ENCODE assay signal across 18 cellular contexts in genomic region chr9:7121664-7122063, GRCh38.
DNase-seq lines count a peak whose midpoint lies in the region; ATAC-seq, FAIRE-seq and TF ChIP-seq lines count a peak whose summit lies in the region.
"Had no signal": no experiment of that assay in that cellular context is flagged by ENCODE, and none has a peak within 500 bp of the region (broad histone marks: within the 10 kb centered on the region; RNA-seq: fewer than 3 reads in every experiment).

No MANE protein-coding gene starts in this region.

- no peak for DNase-seq in CD8-positive, alpha-beta T cell
- DNase-seq in DMS53 (lab: John Stamatoyannopoulos, UW) (peak; percentile 47), natural killer cell (no peak), mesothelial cell of epicardium (ENCODE audit: low spot score in 2 of 2, unreplicated experiment in 2 of 2) (no peak), NCI-H2081 treated with DMSO at 0.1 percent for 48 hours (lab: John Stamatoyannopoulos, UW) (no peak)
- DNase-seq: activated CD4-positive, alpha-beta memory T cell treated with anti-CD3 and anti-CD28 coated beads for 36 hours; activated T-cell treated with anti-CD3 and anti-CD28 coated beads, Interleukin-2, amount 50 U/mL, for 4 hours; caudate nucleus; Karpas-422; NCI-H524; nucleus accumbens; SW 1271; thyroid gland had no signal

- H3K27ac ChIP-seq in CD8-positive, alpha-beta T cell (ENCODE audit: low read depth, low read length) = no peak overlapping the region
- H3K27ac ChIP-seq: esophagus muscularis mucosa, thyroid gland had no signal

- no peak overlapping the region for H3K4me3 Mint-ChIP-seq in CD8-positive, alpha-beta T cell
- H3K4me3 Mint-ChIP-seq in natural killer cell (peak overlapping the region; percentile 87), mesothelial cell of epicardium (no peak overlapping the region)
- H3K4me3 Mint-ChIP-seq: activated CD4-positive, alpha-beta memory T cell treated with anti-CD3 and anti-CD28 coated beads for 36 hours; activated T-cell treated with anti-CD3 and anti-CD28 coated beads, Interleukin-2, amount 50 U/mL, for 4 hours had no signal

- peak overlapping the region; percentile 58 for H3K27ac Mint-ChIP-seq in CD8-positive, alpha-beta T cell
- H3K27ac Mint-ChIP-seq in natural killer cell = peak overlapping the region; percentile 91 to 92
- H3K27ac Mint-ChIP-seq in mesothelial cell of epicardium = no peak overlapping the region
- H3K27ac Mint-ChIP-seq: activated CD4-positive, alpha-beta memory T cell treated with anti-CD3 and anti-CD28 coated beads for 36 hours had no signal

- no peaks in the 10 kb centered on the region for H3K9me3 Mint-ChIP-seq in CD8-positive, alpha-beta T cell
- H3K9me3 Mint-ChIP-seq in natural killer cell (peaks cover 2 to 3% of the 10 kb centered on the region in 2 donors), mesothelial cell of epicardium (no peaks in the 10 kb centered on the region)
- H3K9me3 Mint-ChIP-seq: activated CD4-positive, alpha-beta memory T cell treated with anti-CD3 and anti-CD28 coated beads for 36 hours; activated T-cell treated with anti-CD3 and anti-CD28 coated beads, Interleukin-2, amount 50 U/mL, for 4 hours had no signal

- intact Hi-C loops in CD8-positive, alpha-beta T cell (cut with DNase I, micrococcal nuclease) = no loop called here
- intact Hi-C loops in natural killer cell (cut with micrococcal nuclease) = loop anchor here (2.0 to 5.0 kb wide), 3 partner anchors 177 to 856 kb away; partner anchors contain the start of gene KDM4C

- POLR2A ChIA-PET in CD8-positive, alpha-beta T cell (lab: Charles Lee) = interaction anchor here (0.5 kb wide), 1 partner anchor 1143 kb away, joined by 4 read pairs; no protein-coding TSS in a partner anchor

- no peaks in the 10 kb centered on the region for H3K9me3 ChIP-seq in CD8-positive, alpha-beta T cell (ENCODE audit: low read length)
- H3K9me3 ChIP-seq: esophagus muscularis mucosa, thyroid gland had no signal

- FAIRE-seq in colon (lab: Jason Lieb, UNC) = peak; percentile 55
- FAIRE-seq: H1 had no signal

- no peaks in the 10 kb centered on the region for H3K27me3 Mint-ChIP-seq in CD8-positive, alpha-beta T cell (ENCODE audit: low read depth)
- H3K27me3 Mint-ChIP-seq in natural killer cell (ENCODE audit: low read depth in 2 of 2) = no peaks in the 10 kb centered on the region
- no peaks in the 10 kb centered on the region for H3K27me3 Mint-ChIP-seq in mesothelial cell of epicardium (ENCODE audit: low read depth)
- H3K27me3 Mint-ChIP-seq: activated CD4-positive, alpha-beta memory T cell treated with anti-CD3 and anti-CD28 coated beads for 36 hours had no signal

- no peaks in the 10 kb centered on the region for H3K27me3 ChIP-seq in CD8-positive, alpha-beta T cell (ENCODE audit: insufficient read depth, low read length)
- H3K27me3 ChIP-seq: esophagus muscularis mucosa, thyroid gland had no signal

- H3K36me3 ChIP-seq in CD8-positive, alpha-beta T cell (ENCODE audit: insufficient read depth, low read length) = no peaks in the 10 kb centered on the region
- H3K36me3 ChIP-seq: thyroid gland had no signal

- peaks cover 35% of the 10 kb centered on the region for H3K4me1 Mint-ChIP-seq in CD8-positive, alpha-beta T cell (ENCODE audit: low read depth)
- H3K4me1 Mint-ChIP-seq in natural killer cell = peaks cover 44 to 56% of the 10 kb centered on the region in 2 donors
- no peaks in the 10 kb centered on the region for H3K4me1 Mint-ChIP-seq in mesothelial cell of epicardium

- TF ChIP-seq CTCF in CD8-positive, alpha-beta T cell (IDR thresholded peaks at IDR 0.05) = no peak
- no peak for TF ChIP-seq CTCF in natural killer cell (IDR thresholded peaks at IDR 0.05)
- TF ChIP-seq CTCF in mesothelial cell of epicardium (IDR thresholded peaks at IDR 0.05; ENCODE audit: unreplicated experiment) = no peak

- no peak for ATAC-seq in CD8-positive, alpha-beta T cell
- peak in 1 of 3 donors; percentile 16 for ATAC-seq in natural killer cell
- no peak for ATAC-seq in HG02610 (IDR thresholded peaks at IDR 0.05; ENCODE audit: unreplicated experiment)
- ATAC-seq: activated T-cell treated with anti-CD3 and anti-CD28 coated beads, Interleukin-2, amount 50 U/mL, for 4 hours; left lobe of liver had no signal

- CTCF ChIA-PET in CD8-positive, alpha-beta T cell (lab: Charles Lee) = no interaction called here

- H3K4me3 ChIP-seq in CD8-positive, alpha-beta T cell (ENCODE audit: low read depth, low read length) = no peak overlapping the region
- H3K4me3 ChIP-seq: esophagus muscularis mucosa, thyroid gland had no signal

- peaks cover 7% of the 10 kb centered on the region for H3K4me1 ChIP-seq in CD8-positive, alpha-beta T cell (ENCODE audit: insufficient read depth, low read length)
- H3K4me1 ChIP-seq: esophagus muscularis mucosa had no signal

- H3K36me3 Mint-ChIP-seq in CD8-positive, alpha-beta T cell = peaks cover 62% of the 10 kb centered on the region
- no peaks in the 10 kb centered on the region for H3K36me3 Mint-ChIP-seq in natural killer cell
- no peaks in the 10 kb centered on the region for H3K36me3 Mint-ChIP-seq in mesothelial cell of epicardium
